Comparison of ENCODE assay signal across 1 cellular context in the genomic region with DNA sequence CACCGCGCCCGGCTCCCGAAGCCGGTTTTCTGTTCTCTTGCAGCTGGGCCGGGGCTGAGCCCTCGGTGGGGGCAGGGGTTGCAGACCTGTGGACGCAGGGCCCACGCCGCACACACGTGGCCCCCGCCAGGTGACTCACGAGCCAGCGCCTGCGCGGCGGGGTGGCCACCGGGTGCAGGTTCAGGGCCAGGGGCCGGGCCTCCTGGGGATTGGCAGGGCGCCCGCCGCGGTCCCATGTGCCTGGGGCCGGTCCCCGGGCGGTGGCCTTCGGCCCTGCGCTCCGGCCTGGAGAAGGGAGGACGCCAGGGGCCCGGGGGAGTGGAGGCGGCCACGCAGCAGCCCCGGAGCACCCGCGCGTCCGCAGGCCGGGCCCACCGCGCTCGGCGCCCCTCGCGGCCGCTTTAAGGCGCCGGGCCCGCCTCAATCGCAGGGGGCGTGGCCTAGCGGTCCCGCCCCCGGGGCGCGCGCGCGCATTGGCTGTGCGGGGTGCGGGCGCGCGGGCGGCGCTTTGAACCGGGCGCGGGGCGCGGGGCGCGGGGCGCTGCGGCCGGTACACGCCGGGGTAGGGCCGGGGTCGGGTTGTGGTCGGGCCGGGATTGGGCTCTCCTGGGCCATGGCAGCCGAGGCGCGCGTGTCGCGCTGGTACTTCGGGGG.
TF ChIP-seq lines count a peak whose summit lies in the region.

A gene with protein sequence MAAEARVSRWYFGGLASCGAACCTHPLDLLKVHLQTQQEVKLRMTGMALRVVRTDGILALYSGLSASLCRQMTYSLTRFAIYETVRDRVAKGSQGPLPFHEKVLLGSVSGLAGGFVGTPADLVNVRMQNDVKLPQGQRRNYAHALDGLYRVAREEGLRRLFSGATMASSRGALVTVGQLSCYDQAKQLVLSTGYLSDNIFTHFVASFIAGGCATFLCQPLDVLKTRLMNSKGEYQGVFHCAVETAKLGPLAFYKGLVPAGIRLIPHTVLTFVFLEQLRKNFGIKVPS (plus strand): TSS at position 471 of the 654 bp plus-strand sequence. CDS start 143 bp downstream, at position 614.

TF ChIP-seq in HEK293, 187 proteins besides CTCF, POLR2A, EP300 and RAD21 (continued from another document and continues in another):
- TF ChIP-seq, protein P1, sequence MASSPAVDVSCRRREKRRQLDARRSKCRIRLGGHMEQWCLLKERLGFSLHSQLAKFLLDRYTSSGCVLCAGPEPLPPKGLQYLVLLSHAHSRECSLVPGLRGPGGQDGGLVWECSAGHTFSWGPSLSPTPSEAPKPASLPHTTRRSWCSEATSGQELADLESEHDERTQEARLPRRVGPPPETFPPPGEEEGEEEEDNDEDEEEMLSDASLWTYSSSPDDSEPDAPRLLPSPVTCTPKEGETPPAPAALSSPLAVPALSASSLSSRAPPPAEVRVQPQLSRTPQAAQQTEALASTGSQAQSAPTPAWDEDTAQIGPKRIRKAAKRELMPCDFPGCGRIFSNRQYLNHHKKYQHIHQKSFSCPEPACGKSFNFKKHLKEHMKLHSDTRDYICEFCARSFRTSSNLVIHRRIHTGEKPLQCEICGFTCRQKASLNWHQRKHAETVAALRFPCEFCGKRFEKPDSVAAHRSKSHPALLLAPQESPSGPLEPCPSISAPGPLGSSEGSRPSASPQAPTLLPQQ (tag by site-specific recombination; IDR thresholded peaks at IDR 0.05): peak; percentile 99
- TF ChIP-seq, protein P2, sequence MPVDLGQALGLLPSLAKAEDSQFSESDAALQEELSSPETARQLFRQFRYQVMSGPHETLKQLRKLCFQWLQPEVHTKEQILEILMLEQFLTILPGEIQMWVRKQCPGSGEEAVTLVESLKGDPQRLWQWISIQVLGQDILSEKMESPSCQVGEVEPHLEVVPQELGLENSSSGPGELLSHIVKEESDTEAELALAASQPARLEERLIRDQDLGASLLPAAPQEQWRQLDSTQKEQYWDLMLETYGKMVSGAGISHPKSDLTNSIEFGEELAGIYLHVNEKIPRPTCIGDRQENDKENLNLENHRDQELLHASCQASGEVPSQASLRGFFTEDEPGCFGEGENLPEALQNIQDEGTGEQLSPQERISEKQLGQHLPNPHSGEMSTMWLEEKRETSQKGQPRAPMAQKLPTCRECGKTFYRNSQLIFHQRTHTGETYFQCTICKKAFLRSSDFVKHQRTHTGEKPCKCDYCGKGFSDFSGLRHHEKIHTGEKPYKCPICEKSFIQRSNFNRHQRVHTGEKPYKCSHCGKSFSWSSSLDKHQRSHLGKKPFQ (tag by site-specific recombination; IDR thresholded peaks at IDR 0.05): no peak
- TF ChIP-seq ZFP37 (tag by site-specific recombination; IDR thresholded peaks at IDR 0.05) (no peak), SP2 (tag by site-specific recombination; IDR thresholded peaks at IDR 0.05) (no peak), ZNF621 (tag by site-specific recombination; IDR thresholded peaks at IDR 0.05) (no peak), KLF1 (tag by site-specific recombination; IDR thresholded peaks at IDR 0.05) (no peak; the same call in 1 of the 2 replicates), ZNF473 (tag by site-specific recombination; IDR thresholded peaks at IDR 0.05) (no peak), ZNF223 (tag by site-specific recombination; IDR thresholded peaks at IDR 0.05) (no peak), ZNF707 (tag by site-specific recombination; IDR thresholded peaks at IDR 0.05) (no peak), ZNF843 (tag by site-specific recombination; IDR thresholded peaks at IDR 0.05) (no peak; the same call in 1 of the 2 replicates), TCF7L2 (IDR thresholded peaks at IDR 0.05; ENCODE audit: borderline replicate concordance, low read depth, low read length) (peak; percentile 95), YY2 (tag by site-specific recombination; IDR thresholded peaks at IDR 0.05) (no peak), ZNF670 (tag by site-specific recombination; IDR thresholded peaks at IDR 0.05; ENCODE audit: low read depth) (no peak), ZXDB (tag by site-specific recombination; IDR thresholded peaks at IDR 0.05) (peak; percentile 75; the same call in 1 of the 2 replicates), MEIS1 (CRISPR knock-in tag; IDR thresholded peaks at IDR 0.05; ENCODE audit: borderline replicate concordance) (0 out of 2 replicates have a peak, but pooled peaks have one; percentile 70), ZNF585B (tag by site-specific recombination; IDR thresholded peaks at IDR 0.05) (no peak), PRDM1 (tag by site-specific recombination; IDR thresholded peaks at IDR 0.05) (no peak), ZNF777 (tag by site-specific recombination; IDR thresholded peaks at IDR 0.05; ENCODE audit: borderline replicate concordance) (no peak), ZEB2 (tag by site-specific recombination; IDR thresholded peaks at IDR 0.05) (no peak), ZBTB21 (tag by site-specific recombination; IDR thresholded peaks at IDR 0.05) (no peak), ZSCAN23 (tag by site-specific recombination; IDR thresholded peaks at IDR 0.05) (no peak), ZNF341 (tag by site-specific recombination; IDR thresholded peaks at IDR 0.05; ENCODE audit: low read depth) (0 out of 2 replicates have a peak, but pooled peaks have one; percentile 22), ZNF350 (tag by site-specific recombination; IDR thresholded peaks at IDR 0.05) (no peak), ZNF202 (tag by site-specific recombination; IDR thresholded peaks at IDR 0.05; ENCODE audit: borderline replicate concordance) (no peak), BCL11B (tag by site-specific recombination; IDR thresholded peaks at IDR 0.05; ENCODE audit: low read depth) (peak; percentile 94; the same call in 1 of the 2 replicates), ZFP41 (tag by site-specific recombination; IDR thresholded peaks at IDR 0.05; ENCODE audit: borderline replicate concordance) (no peak), ZNF501 (tag by site-specific recombination; IDR thresholded peaks at IDR 0.05) (no peak), MYNN (tag by site-specific recombination; IDR thresholded peaks at IDR 0.05; ENCODE audit: borderline replicate concordance) (no peak), ZSCAN30 (tag by site-specific recombination; IDR thresholded peaks at IDR 0.05) (peak; percentile 87), REPIN1 (tag by site-specific recombination; IDR thresholded peaks at IDR 0.05; ENCODE audit: low read depth) (no peak), ZNF292 (tag by site-specific recombination; IDR thresholded peaks at IDR 0.05; ENCODE audit: borderline replicate concordance, low read depth) (no peak), ZNF335 (tag by site-specific recombination; conservative IDR thresholded peaks at IDR 0.05) (peak; percentile 71; the same call in 1 of the 2 replicates), HOXD13 (CRISPR knock-in tag; IDR thresholded peaks at IDR 0.05; ENCODE audit: borderline replicate concordance) (no peak), SETDB1 (IDR thresholded peaks at IDR 0.05; ENCODE audit: insufficient read length, low read length) (no peak), ZNF558 (tag by site-specific recombination; IDR thresholded peaks at IDR 0.05) (no peak), ZNF121 (tag by site-specific recombination; IDR thresholded peaks at IDR 0.05) (no peak), GLI2 (tag by site-specific recombination; IDR thresholded peaks at IDR 0.05; ENCODE audit: borderline replicate concordance, low read depth) (no peak)
- TF ChIP-seq, protein P3, sequence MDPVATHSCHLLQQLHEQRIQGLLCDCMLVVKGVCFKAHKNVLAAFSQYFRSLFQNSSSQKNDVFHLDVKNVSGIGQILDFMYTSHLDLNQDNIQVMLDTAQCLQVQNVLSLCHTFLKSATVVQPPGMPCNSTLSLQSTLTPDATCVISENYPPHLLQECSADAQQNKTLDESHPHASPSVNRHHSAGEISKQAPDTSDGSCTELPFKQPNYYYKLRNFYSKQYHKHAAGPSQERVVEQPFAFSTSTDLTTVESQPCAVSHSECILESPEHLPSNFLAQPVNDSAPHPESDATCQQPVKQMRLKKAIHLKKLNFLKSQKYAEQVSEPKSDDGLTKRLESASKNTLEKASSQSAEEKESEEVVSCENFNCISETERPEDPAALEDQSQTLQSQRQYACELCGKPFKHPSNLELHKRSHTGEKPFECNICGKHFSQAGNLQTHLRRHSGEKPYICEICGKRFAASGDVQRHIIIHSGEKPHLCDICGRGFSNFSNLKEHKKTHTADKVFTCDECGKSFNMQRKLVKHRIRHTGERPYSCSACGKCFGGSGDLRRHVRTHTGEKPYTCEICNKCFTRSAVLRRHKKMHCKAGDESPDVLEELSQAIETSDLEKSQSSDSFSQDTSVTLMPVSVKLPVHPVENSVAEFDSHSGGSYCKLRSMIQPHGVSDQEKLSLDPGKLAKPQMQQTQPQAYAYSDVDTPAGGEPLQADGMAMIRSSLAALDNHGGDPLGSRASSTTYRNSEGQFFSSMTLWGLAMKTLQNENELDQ (tag by site-specific recombination; IDR thresholded peaks at IDR 0.05; ENCODE audit: low read depth): no peak
- TF ChIP-seq, protein P4, sequence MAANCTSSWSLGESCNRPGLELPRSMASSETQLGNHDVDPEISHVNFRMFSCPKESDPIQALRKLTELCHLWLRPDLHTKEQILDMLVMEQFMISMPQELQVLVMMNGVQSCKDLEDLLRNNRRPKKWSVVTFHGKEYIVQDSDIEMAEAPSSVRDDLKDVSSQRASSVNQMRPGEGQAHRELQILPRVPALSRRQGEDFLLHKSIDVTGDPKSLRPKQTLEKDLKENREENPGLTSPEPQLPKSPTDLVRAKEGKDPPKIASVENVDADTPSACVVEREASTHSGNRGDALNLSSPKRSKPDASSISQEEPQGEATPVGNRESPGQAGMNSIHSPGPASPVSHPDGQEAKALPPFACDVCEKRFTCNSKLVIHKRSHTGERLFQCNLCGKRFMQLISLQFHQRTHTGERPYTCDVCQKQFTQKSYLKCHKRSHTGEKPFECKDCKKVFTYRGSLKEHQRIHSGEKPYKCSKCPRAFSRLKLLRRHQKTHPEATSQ (tag by site-specific recombination; IDR thresholded peaks at IDR 0.05): no peak
- TF ChIP-seq, protein P5, sequence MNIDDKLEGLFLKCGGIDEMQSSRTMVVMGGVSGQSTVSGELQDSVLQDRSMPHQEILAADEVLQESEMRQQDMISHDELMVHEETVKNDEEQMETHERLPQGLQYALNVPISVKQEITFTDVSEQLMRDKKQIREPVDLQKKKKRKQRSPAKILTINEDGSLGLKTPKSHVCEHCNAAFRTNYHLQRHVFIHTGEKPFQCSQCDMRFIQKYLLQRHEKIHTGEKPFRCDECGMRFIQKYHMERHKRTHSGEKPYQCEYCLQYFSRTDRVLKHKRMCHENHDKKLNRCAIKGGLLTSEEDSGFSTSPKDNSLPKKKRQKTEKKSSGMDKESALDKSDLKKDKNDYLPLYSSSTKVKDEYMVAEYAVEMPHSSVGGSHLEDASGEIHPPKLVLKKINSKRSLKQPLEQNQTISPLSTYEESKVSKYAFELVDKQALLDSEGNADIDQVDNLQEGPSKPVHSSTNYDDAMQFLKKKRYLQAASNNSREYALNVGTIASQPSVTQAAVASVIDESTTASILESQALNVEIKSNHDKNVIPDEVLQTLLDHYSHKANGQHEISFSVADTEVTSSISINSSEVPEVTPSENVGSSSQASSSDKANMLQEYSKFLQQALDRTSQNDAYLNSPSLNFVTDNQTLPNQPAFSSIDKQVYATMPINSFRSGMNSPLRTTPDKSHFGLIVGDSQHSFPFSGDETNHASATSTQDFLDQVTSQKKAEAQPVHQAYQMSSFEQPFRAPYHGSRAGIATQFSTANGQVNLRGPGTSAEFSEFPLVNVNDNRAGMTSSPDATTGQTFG (tag by site-specific recombination; IDR thresholded peaks at IDR 0.05; ENCODE audit: borderline replicate concordance): no peak
- TF ChIP-seq, protein P6, sequence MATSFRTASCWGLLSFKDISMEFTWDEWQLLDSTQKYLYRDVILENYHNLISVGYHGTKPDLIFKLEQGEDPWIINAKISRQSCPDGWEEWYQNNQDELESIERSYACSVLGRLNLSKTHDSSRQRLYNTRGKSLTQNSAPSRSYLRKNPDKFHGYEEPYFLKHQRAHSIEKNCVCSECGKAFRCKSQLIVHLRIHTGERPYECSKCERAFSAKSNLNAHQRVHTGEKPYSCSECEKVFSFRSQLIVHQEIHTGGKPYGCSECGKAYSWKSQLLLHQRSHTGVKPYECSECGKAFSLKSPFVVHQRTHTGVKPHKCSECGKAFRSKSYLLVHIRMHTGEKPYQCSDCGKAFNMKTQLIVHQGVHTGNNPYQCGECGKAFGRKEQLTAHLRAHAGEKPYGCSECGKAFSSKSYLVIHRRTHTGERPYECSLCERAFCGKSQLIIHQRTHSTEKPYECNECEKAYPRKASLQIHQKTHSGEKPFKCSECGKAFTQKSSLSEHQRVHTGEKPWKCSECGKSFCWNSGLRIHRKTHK (tag by site-specific recombination; IDR thresholded peaks at IDR 0.05): no peak
- TF ChIP-seq, protein P7, sequence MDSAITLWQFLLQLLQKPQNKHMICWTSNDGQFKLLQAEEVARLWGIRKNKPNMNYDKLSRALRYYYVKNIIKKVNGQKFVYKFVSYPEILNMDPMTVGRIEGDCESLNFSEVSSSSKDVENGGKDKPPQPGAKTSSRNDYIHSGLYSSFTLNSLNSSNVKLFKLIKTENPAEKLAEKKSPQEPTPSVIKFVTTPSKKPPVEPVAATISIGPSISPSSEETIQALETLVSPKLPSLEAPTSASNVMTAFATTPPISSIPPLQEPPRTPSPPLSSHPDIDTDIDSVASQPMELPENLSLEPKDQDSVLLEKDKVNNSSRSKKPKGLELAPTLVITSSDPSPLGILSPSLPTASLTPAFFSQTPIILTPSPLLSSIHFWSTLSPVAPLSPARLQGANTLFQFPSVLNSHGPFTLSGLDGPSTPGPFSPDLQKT (IDR thresholded peaks at IDR 0.05; ENCODE audit: borderline replicate concordance, low read depth, low read length): no peak
- TF ChIP-seq, protein P8, sequence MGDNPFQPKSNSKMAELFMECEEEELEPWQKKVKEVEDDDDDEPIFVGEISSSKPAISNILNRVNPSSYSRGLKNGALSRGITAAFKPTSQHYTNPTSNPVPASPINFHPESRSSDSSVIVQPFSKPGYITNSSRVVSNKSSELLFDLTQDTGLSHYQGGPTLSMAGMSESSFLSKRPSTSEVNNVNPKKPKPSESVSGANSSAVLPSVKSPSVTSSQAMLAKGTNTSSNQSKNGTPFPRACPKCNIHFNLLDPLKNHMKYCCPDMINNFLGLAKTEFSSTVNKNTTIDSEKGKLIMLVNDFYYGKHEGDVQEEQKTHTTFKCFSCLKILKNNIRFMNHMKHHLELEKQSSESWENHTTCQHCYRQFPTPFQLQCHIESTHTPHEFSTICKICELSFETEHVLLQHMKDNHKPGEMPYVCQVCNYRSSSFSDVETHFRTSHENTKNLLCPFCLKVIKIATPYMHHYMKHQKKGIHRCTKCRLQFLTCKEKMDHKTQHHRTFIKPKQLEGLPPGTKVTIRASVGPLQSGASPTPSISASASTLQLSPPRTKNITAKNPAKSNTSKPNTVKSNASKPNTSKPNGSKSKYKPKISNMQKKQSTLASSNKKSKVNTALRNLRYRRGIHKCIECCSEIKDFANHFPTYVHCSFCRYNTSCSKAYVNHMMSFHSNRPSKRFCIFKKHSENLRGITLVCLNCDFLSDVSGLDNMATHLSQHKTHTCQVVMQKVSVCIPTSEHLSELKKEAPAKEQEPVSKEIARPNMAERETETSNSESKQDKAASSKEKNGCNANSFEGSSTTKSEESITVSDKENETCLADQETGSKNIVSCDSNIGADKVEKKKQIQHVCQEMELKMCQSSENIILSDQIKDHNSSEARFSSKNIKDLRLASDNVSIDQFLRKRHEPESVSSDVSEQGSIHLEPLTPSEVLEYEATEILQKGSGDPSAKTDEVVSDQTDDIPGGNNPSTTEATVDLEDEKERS (tag by site-specific recombination; IDR thresholded peaks at IDR 0.05): no peak
